16 cellular contexts compared by ENCODE assay signal in genomic region chr19:8254286-8255001, GRCh38.
"Had no signal": no experiment of that assay in that cellular context is flagged by ENCODE, and none has a peak within 500 bp of the region (broad histone marks: within the 10 kb centered on the region; RNA-seq: fewer than 3 reads in every experiment).

No MANE protein-coding gene starts in this region.

- H2AFZ ChIP-seq: hepatocyte had no signal

- DNase-seq: esophagus squamous epithelium; kidney; left cardiac atrium; mesendoderm; naive thymus-derived CD4-positive, alpha-beta T cell; nephron progenitor cell; sigmoid colon; stimulated activated CD4-positive, alpha-beta T cell treated with anti-CD3 and anti-CD28 coated beads, Interleukin-2, amount 100 ng/mL, for 24 hours; stimulated activated CD4-positive, alpha-beta T cell treated with anti-CD3 and anti-CD28 coated beads, Interleukin-4, amount 100 ng/mL, for 4 hours; stimulated activated naive B cell treated with anti-CD40 and anti-IgM and Interleukin-4, amounts not matched to agents 10 μg/mL and 1 μg/mL and 100 μg/mL, for 72 hours; stimulated activated naive CD8-positive, alpha-beta T cell treated with anti-CD3 and anti-CD28 coated beads, Interleukin-15, amount 100 ng/mL, for 72 hours; testis had no signal

- FAIRE-seq: colon, kidney had no signal

- H3K27me3 ChIP-seq: esophagus squamous epithelium, hepatocyte, sigmoid colon, testis, tibial nerve had no signal

- H3K9me3 ChIP-seq: esophagus squamous epithelium, sigmoid colon, testis, tibial nerve had no signal

- H3K27ac ChIP-seq: esophagus squamous epithelium, hepatocyte, sigmoid colon, skin epidermis, testis, tibial nerve had no signal

- H3K4me3 ChIP-seq: esophagus squamous epithelium, hepatocyte, sigmoid colon, skin epidermis, testis, tibial nerve had no signal

- H3K4me2 ChIP-seq: hepatocyte had no signal

- ATAC-seq: left cardiac atrium; naive thymus-derived CD4-positive, alpha-beta T cell; stimulated activated naive B cell treated with anti-CD40 and anti-IgM and Interleukin-4, amounts not matched to agents 10 μg/mL and 1 μg/mL and 100 μg/mL, for 72 hours; stimulated activated naive CD8-positive, alpha-beta T cell treated with anti-CD3 and anti-CD28 coated beads, Interleukin-15, amount 100 ng/mL, for 72 hours had no signal

- H3K79me2 ChIP-seq: hepatocyte had no signal
